In the genomic region with DNA sequence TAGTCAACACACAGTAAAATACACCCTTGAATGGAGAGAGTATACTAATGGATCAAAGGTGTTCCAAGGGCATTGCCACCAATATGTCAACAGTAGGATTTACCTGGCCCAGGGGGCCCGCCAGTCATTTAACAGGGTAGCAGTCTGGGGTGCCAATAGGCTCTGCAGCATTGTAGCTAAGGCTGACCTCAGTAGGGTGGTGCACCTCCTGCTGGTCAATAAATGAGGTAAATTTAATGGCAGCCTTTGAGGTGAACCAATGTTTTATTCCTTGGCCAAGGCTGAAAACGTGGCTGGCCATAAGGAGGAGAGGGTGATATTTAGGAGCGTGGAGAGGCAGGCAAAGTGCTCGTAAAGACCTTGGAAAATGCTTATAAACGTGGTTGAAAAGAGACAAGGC, we compare ENCODE assay signal across 15 cellular contexts.
DNase-seq lines count a peak whose midpoint lies in the region; ATAC-seq and TF ChIP-seq lines count a peak whose summit lies in the region.
"Had no signal": no experiment of that assay in that cellular context is flagged by ENCODE, and none has a peak within 500 bp of the region (broad histone marks: within the 10 kb centered on the region; RNA-seq: fewer than 3 reads in every experiment).

No MANE protein-coding gene starts in this region.

- H3K36me3 ChIP-seq in Loucy (ENCODE audit: insufficient read depth, low read length) = no peaks in the 10 kb centered on the region
- no peaks in the 10 kb centered on the region for H3K36me3 ChIP-seq in endodermal cell (ENCODE audit: control insufficient read depth, insufficient read depth, low read length)
- H3K36me3 ChIP-seq in thyroid gland = no peaks in the 10 kb centered on the region

- H3K27ac ChIP-seq in endodermal cell (ENCODE audit: low read depth, low read length) (no peak overlapping the region), thyroid gland (peak overlapping the region; percentile 46 to 63 (median 61))

- H3K9ac ChIP-seq in Loucy (ENCODE audit: low read depth, low read length, poor library complexity, severe bottlenecking) = no peak overlapping the region
- no peak overlapping the region for H3K9ac ChIP-seq in endodermal cell (ENCODE audit: extremely low read depth, low read length, poor library complexity, severe bottlenecking)

- H3K9me3 Mint-ChIP-seq in activated naive CD8-positive, alpha-beta T cell treated with anti-CD3 and anti-CD28 coated beads for 36 hours = no peaks in the 10 kb centered on the region
- no peaks in the 10 kb centered on the region for H3K9me3 Mint-ChIP-seq in activated naive CD8-positive, alpha-beta T cell treated with anti-CD3 and anti-CD28 coated beads, Interleukin-2, amount 50 U/mL, for 24 hours
- no peaks in the 10 kb centered on the region for H3K9me3 Mint-ChIP-seq in endodermal cell
- H3K9me3 Mint-ChIP-seq: activated B cell treated with CpG ODN at 0.5 μM for 24 hours, naive B cell had no signal

- no peaks in the 10 kb centered on the region for H4K20me1 ChIP-seq in Loucy (ENCODE audit: insufficient read depth, low read length, poor library complexity, severe bottlenecking)

- H3K27ac Mint-ChIP-seq in activated naive CD8-positive, alpha-beta T cell treated with anti-CD3 and anti-CD28 coated beads for 36 hours = no peak overlapping the region
- H3K27ac Mint-ChIP-seq in activated naive CD8-positive, alpha-beta T cell treated with anti-CD3 and anti-CD28 coated beads, Interleukin-2, amount 50 U/mL, for 24 hours = no peak overlapping the region
- H3K27ac Mint-ChIP-seq in endodermal cell = no peak overlapping the region
- H3K27ac Mint-ChIP-seq: activated B cell treated with CpG ODN at 0.5 μM for 24 hours, naive B cell had no signal

- peaks cover 48% of the 10 kb centered on the region for H3K27me3 Mint-ChIP-seq in activated naive CD8-positive, alpha-beta T cell treated with anti-CD3 and anti-CD28 coated beads for 36 hours
- peaks cover 16% of the 10 kb centered on the region for H3K27me3 Mint-ChIP-seq in activated naive CD8-positive, alpha-beta T cell treated with anti-CD3 and anti-CD28 coated beads, Interleukin-2, amount 50 U/mL, for 24 hours
- no peaks in the 10 kb centered on the region for H3K27me3 Mint-ChIP-seq in endodermal cell (ENCODE audit: insufficient read depth)

- TF ChIP-seq CTCF in Loucy (conservative IDR thresholded peaks at IDR 0.05; ENCODE audit: low read length) = peak; percentile 55
- peak; percentile 71 for TF ChIP-seq CTCF in endodermal cell (conservative IDR thresholded peaks at IDR 0.05)
- no peak for TF ChIP-seq CTCF in thyroid gland (IDR thresholded peaks at IDR 0.05)

- H3K4me3 ChIP-seq in Loucy (ENCODE audit: low read length, poor library complexity, severe bottlenecking) (no peak overlapping the region), endodermal cell (ENCODE audit: low read length) (no peak overlapping the region), thyroid gland (replicated peaks in 1 of 3) (no peak overlapping the region)

- no peaks in the 10 kb centered on the region for H3K9me3 ChIP-seq in Loucy (ENCODE audit: insufficient read depth, low read depth, low read length)
- H3K9me3 ChIP-seq in endodermal cell (ENCODE audit: control insufficient read depth, low read length) = no peaks in the 10 kb centered on the region
- H3K9me3 ChIP-seq in thyroid gland = no peaks in the 10 kb centered on the region

- H3K9me2 ChIP-seq in Loucy (replicated peaks; ENCODE audit: low read depth, low read length) = no peaks in the 10 kb centered on the region

- H3K4me1 Mint-ChIP-seq in activated naive CD8-positive, alpha-beta T cell treated with anti-CD3 and anti-CD28 coated beads for 36 hours = no peaks in the 10 kb centered on the region
- H3K4me1 Mint-ChIP-seq in activated naive CD8-positive, alpha-beta T cell treated with anti-CD3 and anti-CD28 coated beads, Interleukin-2, amount 50 U/mL, for 24 hours = no peaks in the 10 kb centered on the region
- H3K4me1 Mint-ChIP-seq in endodermal cell = no peaks in the 10 kb centered on the region
- H3K4me1 Mint-ChIP-seq: activated B cell treated with CpG ODN at 0.5 μM for 24 hours had no signal

- H3K36me3 Mint-ChIP-seq in activated naive CD8-positive, alpha-beta T cell treated with anti-CD3 and anti-CD28 coated beads for 36 hours = no peaks in the 10 kb centered on the region
- H3K36me3 Mint-ChIP-seq in activated naive CD8-positive, alpha-beta T cell treated with anti-CD3 and anti-CD28 coated beads, Interleukin-2, amount 50 U/mL, for 24 hours (ENCODE audit: low read depth) = no peaks in the 10 kb centered on the region
- no peaks in the 10 kb centered on the region for H3K36me3 Mint-ChIP-seq in endodermal cell (ENCODE audit: low read depth)
- H3K36me3 Mint-ChIP-seq: naive B cell had no signal

- H3K79me2 ChIP-seq in Loucy (ENCODE audit: insufficient read depth, low read length) = no peaks in the 10 kb centered on the region

- peak; percentile 5 for DNase-seq in activated naive CD8-positive, alpha-beta T cell treated with anti-CD3 and anti-CD28 coated beads for 36 hours
- DNase-seq in activated naive CD8-positive, alpha-beta T cell treated with anti-CD3 and anti-CD28 coated beads, Interleukin-2, amount 50 U/mL, for 24 hours = no peak
- DNase-seq in endodermal cell = peak; percentile 58
- no peak for DNase-seq in thyroid gland
- DNase-seq in stimulated activated CD8-positive, alpha-beta memory T cell treated with anti-CD3 and anti-CD28 coated beads, Interleukin-4, amount 100 ng/mL, for 48 hours = no peak
- DNase-seq in NCI-H524 treated with DMSO at 0.1 percent for 48 hours (lab: John Stamatoyannopoulos, UW) = no peak
- DNase-seq in mesenteric fat pad (ENCODE audit: low spot score) = no peak
- DNase-seq: activated B cell treated with CpG ODN at 0.5 μM for 24 hours; activated naive CD4-positive, alpha-beta T cell; C1 segment of cervical spinal cord; naive B cell; NCI-H1048; RPMI8226; stimulated activated naive CD4-positive, alpha-beta T cell had no signal

- 76 to 87% methylated on average over 5 of the region's 5 CpGs for WGBS in endodermal cell (ENCODE audit: insufficient coverage in 1 of 2, insufficient read length in 1 of 2), 2 experiments
- 90 to 92% methylated on average over 5 of the region's 5 CpGs for WGBS in thyroid gland, 2 donors

- no peak for ATAC-seq in activated naive CD8-positive, alpha-beta T cell treated with anti-CD3 and anti-CD28 coated beads, Interleukin-2, amount 50 U/mL, for 24 hours

- H3K4me2 ChIP-seq in Loucy (ENCODE audit: low read depth, low read length, poor library complexity, severe bottlenecking) = no peak overlapping the region

- H3K4me3 Mint-ChIP-seq in activated naive CD8-positive, alpha-beta T cell treated with anti-CD3 and anti-CD28 coated beads for 36 hours = no peak overlapping the region
- H3K4me3 Mint-ChIP-seq in activated naive CD8-positive, alpha-beta T cell treated with anti-CD3 and anti-CD28 coated beads, Interleukin-2, amount 50 U/mL, for 24 hours = no peak overlapping the region
- no peak overlapping the region for H3K4me3 Mint-ChIP-seq in endodermal cell
- H3K4me3 Mint-ChIP-seq: activated B cell treated with CpG ODN at 0.5 μM for 24 hours, naive B cell had no signal

- intact Hi-C loops in thyroid gland (cut with DNase I) = no loop called here

- no peaks in the 10 kb centered on the region for H3K27me3 ChIP-seq in Loucy (ENCODE audit: insufficient read depth, low read length, poor library complexity, severe bottlenecking)
- H3K27me3 ChIP-seq in endodermal cell (ENCODE audit: control insufficient read depth, insufficient read depth, low read length, poor library complexity, severe bottlenecking) = no peaks in the 10 kb centered on the region
- H3K27me3 ChIP-seq in thyroid gland = no peaks in the 10 kb centered on the region

- no peaks in the 10 kb centered on the region for H3F3A ChIP-seq in Loucy (ENCODE audit: low read depth)

- H3K4me1 ChIP-seq in Loucy (ENCODE audit: insufficient read depth, low read length, poor library complexity, severe bottlenecking) = no peaks in the 10 kb centered on the region
- no peaks in the 10 kb centered on the region for H3K4me1 ChIP-seq in endodermal cell (ENCODE audit: control insufficient read depth, insufficient read depth, low read length)
- peaks cover 8 to 9% of the 10 kb centered on the region in 2 donors for H3K4me1 ChIP-seq in thyroid gland

- H2AFZ ChIP-seq in Loucy (ENCODE audit: low read length) = no peak overlapping the region

- TF ChIP-seq POLR2A in thyroid gland (IDR thresholded peaks at IDR 0.05) = no peak

Comparison
In these comparisons a context has a peak if more than half of its experiments do, and no peak if none do; other contexts are left out.
1. DNase-seq: peak in activated naive CD8-positive, alpha-beta T cell treated with anti-CD3 and anti-CD28 coated beads for 36 hours (single experiment) and endodermal cell (single experiment); none in activated naive CD8-positive, alpha-beta T cell treated with anti-CD3 and anti-CD28 coated beads, Interleukin-2, amount 50 U/mL, for 24 hours (single experiment), thyroid gland (0 of 2), stimulated activated CD8-positive, alpha-beta memory T cell treated with anti-CD3 and anti-CD28 coated beads, Interleukin-4, amount 100 ng/mL, for 48 hours (single experiment), NCI-H524 treated with DMSO at 0.1 percent for 48 hours (single experiment) and mesenteric fat pad (single experiment).
2. CTCF ChIP-seq: peak in Loucy (single experiment) and endodermal cell (single experiment); none in thyroid gland (0 of 6).